ENCODE assay signal across 10 cellular contexts in genomic region chr12:54561164-54561563, GRCh38. TPM values are rescaled to one million over a fixed set of nuclear protein-coding genes. Genes with fewer than 3 reads are reported as not detected.
DNase-seq lines count a peak whose midpoint lies in the region; ATAC-seq, FAIRE-seq and TF ChIP-seq lines count a peak whose summit lies in the region.
"Had no signal": no experiment of that assay in that cellular context is flagged by ENCODE, and none has a peak within 500 bp of the region (broad histone marks: within the 10 kb centered on the region; RNA-seq: fewer than 3 reads in every experiment).

No MANE protein-coding gene starts in this region.

- DNase-seq in right lobe of liver = no peak
- no peak for DNase-seq in HepG2 (ENCODE audit: low spot score)
- peak in 4 of 61 donors; percentile 16 to 28 (median 20) for DNase-seq in caudate nucleus (lab: John Stamatoyannopoulos, UW)
- DNase-seq in ureter (ENCODE audit: low spot score) = peak; percentile 60
- DNase-seq in superior temporal gyrus (ENCODE audit: extremely low spot score) = no peak
- no peak for DNase-seq in COR-L47 (lab: John Stamatoyannopoulos, UW)
- DNase-seq in NCI-H187 (lab: John Stamatoyannopoulos, UW) = no peak
- DNase-seq: NCI-H69 had no signal

- H3K36me3 ChIP-seq in right lobe of liver (no peaks in the 10 kb centered on the region), HepG2 (replicated peaks in 1 of 2; ENCODE audit: control insufficient read depth in 1 of 2, insufficient read depth in 2 of 2, low read length in 2 of 2) (no peaks in the 10 kb centered on the region), mucosa of rectum (ENCODE audit: control insufficient read depth in 2 of 2, insufficient read depth in 2 of 2, low read length in 2 of 2) (no peaks in the 10 kb centered on the region)

- H3K27me3 ChIP-seq in right lobe of liver (no peaks in the 10 kb centered on the region), HepG2 (ENCODE audit: control insufficient read depth in 1 of 2, insufficient read depth in 2 of 2, low read length in 2 of 2) (peaks cover 5 to 37% of the 10 kb centered on the region in 2 experiments; a peak in 4 of 5 replicates), mucosa of rectum (ENCODE audit: control insufficient read depth in 2 of 2, insufficient read depth in 2 of 2, low read length in 2 of 2) (peaks cover 0 to 7% of the 10 kb centered on the region in 2 donors)

- intact Hi-C loops in right lobe of liver (cut with DNase I) (no loop called here), HepG2 (cut with micrococcal nuclease; ENCODE audit: unreplicated experiment) (no loop called here)

- FAIRE-seq in HepG2 (lab: Jason Lieb, UNC) = no peak

- TF ChIP-seq POLR2A in right lobe of liver (IDR thresholded peaks at IDR 0.05) = no peak
- TF ChIP-seq POLR2A in HepG2 (IDR thresholded peaks at IDR 0.05; ENCODE audit: insufficient read depth in 1 of 2, low read depth in 2 of 2, low read length in 2 of 2) = no peak

- H3K4me1 ChIP-seq in right lobe of liver (no peaks in the 10 kb centered on the region), HepG2 (ENCODE audit: insufficient read depth, low read length) (no peaks in the 10 kb centered on the region), mucosa of rectum (ENCODE audit: control insufficient read depth in 2 of 2, insufficient read depth in 2 of 2, low read length in 2 of 2) (peaks cover 2 to 12% of the 10 kb centered on the region in 2 donors)

- H2AFZ ChIP-seq in HepG2 (ENCODE audit: low read length) = no peak overlapping the region

- 25% methylated on average over 3 of the region's 3 CpGs for WGBS in right lobe of liver (ENCODE audit: insufficient coverage, low coverage, low lambda C conversion rate, missing lambda C conversion rate)
- 32% methylated on average over 3 of the region's 3 CpGs for WGBS in HepG2 (ENCODE audit: low lambda C conversion rate)

- POLR2A ChIA-PET in HepG2 (lab: Yijun Ruan, JAX) = no interaction called here

- ATAC-seq in right lobe of liver (peak; percentile 18 to 51 (median 49)), HepG2 (no peak)

- H4K20me1 ChIP-seq in HepG2 (ENCODE audit: insufficient read depth, low read length) = no peaks in the 10 kb centered on the region

- H3K4me2 ChIP-seq in HepG2 (ENCODE audit: low read depth, low read length) = no peak overlapping the region

- CTCF ChIA-PET in HepG2 (lab: Yijun Ruan, JAX; ENCODE audit: low intra/inter-chr PET ratio, low total read pairs) = no interaction called here

- H3K27ac ChIP-seq in right lobe of liver (peak overlapping the region; percentile 21 to 55 (median 54)), HepG2 (ENCODE audit: extremely low read length, insufficient read depth, low read length) (no peak overlapping the region), caudate nucleus (ENCODE audit: low read depth, low read length) (peak overlapping the region; percentile 71), mucosa of rectum (ENCODE audit: low read depth in 2 of 2, low read length in 2 of 2) (peak overlapping the region; percentile 59 to 61)

- no peaks in the 10 kb centered on the region for H3K79me2 ChIP-seq in HepG2 (ENCODE audit: insufficient read depth, low read length)

- H3K9me3 ChIP-seq in right lobe of liver (no peaks in the 10 kb centered on the region), HepG2 (ENCODE audit: low read length) (no peaks in the 10 kb centered on the region), mucosa of rectum (ENCODE audit: control insufficient read depth in 2 of 2, low read length in 2 of 2) (no peaks in the 10 kb centered on the region)

- no peak for TF ChIP-seq RAD21 in HepG2 (CRISPR knock-in tag; IDR thresholded peaks at IDR 0.05)

- no TSS peak for BruUV-seq in HepG2 (replicated peaks; lab: Mats Ljungman, UMichigan)

- H3K4me3 ChIP-seq in right lobe of liver (peak overlapping the region in 1 of 3 donors; percentile 38), HepG2 (replicated peaks in 1 of 3; ENCODE audit: insufficient read depth in 1 of 3, low read depth in 2 of 3, low read length in 3 of 3) (no peak overlapping the region), mucosa of rectum (ENCODE audit: low read length in 2 of 2) (peak overlapping the region in 1 of 2 donors; percentile 74)

- H3K9ac ChIP-seq in HepG2 (ENCODE audit: insufficient read depth, low read depth, low read length) (no peak overlapping the region), mucosa of rectum (ENCODE audit: low read depth in 1 of 2, low read length in 2 of 2) (no peak overlapping the region)

- TF ChIP-seq EP300 in HepG2 (IDR thresholded peaks at IDR 0.05; ENCODE audit: low read depth in 2 of 2, low read length in 2 of 2) (no peak), HepG2 (CRISPR knock-in tag; IDR thresholded peaks at IDR 0.05; ENCODE audit: borderline replicate concordance) (no peak)

- in situ Hi-C loops in HepG2 (cut with HindIII; ENCODE audit: extremely low pct_ligation_motif_present, low pct_unique_long_range_greater_than_20kb) = no loop called here

- TF ChIP-seq CTCF in right lobe of liver (IDR thresholded peaks at IDR 0.05) = no peak
- no peak for TF ChIP-seq CTCF in HepG2 (CRISPR knock-in tag; IDR thresholded peaks at IDR 0.05)

TF ChIP-seq in HepG2, 621 proteins besides CTCF, POLR2A, EP300 and RAD21 (continues in another document):
- TF ChIP-seq, protein P1, sequence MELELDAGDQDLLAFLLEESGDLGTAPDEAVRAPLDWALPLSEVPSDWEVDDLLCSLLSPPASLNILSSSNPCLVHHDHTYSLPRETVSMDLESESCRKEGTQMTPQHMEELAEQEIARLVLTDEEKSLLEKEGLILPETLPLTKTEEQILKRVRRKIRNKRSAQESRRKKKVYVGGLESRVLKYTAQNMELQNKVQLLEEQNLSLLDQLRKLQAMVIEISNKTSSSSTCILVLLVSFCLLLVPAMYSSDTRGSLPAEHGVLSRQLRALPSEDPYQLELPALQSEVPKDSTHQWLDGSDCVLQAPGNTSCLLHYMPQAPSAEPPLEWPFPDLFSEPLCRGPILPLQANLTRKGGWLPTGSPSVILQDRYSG (CRISPR knock-in tag; IDR thresholded peaks at IDR 0.05) = no peak

RNA-seq across cellular contexts. Expression of gene PDE1B, which starts 11.8 kb away (rescaled TPM):
- total RNA-seq in right lobe of liver = 1 to 10 TPM in 3 of 6 experiments, under 1 TPM in 3; 0.67 to 1.7 (median 1.0) TPM
- total RNA-seq in HepG2 (2016; rRNA removed; fragmentation: Illumina TruSeq; extraction: Trizol) = not detected in 2 replicates
- not detected in 2 replicates for total RNA-seq in HepG2 (2016; cell fraction: cytosol; rRNA removed; fragmentation: Illumina TruSeq; extraction: Trizol; ENCODE audit: low read depth)
- not detected in 2 replicates for total RNA-seq in HepG2 (2016; cell fraction: insoluble cytoplasmic fraction; rRNA removed; fragmentation: Illumina TruSeq; extraction: Trizol)
- total RNA-seq in HepG2 (2016; cell fraction: membrane; rRNA removed; fragmentation: Illumina TruSeq; extraction: Trizol) = not detected in 2 replicates
- total RNA-seq in HepG2 (2016; cell fraction: nucleus; rRNA removed; fragmentation: Illumina TruSeq; extraction: Trizol) = not detected in 2 replicates
- not detected in 2 replicates for polyA plus RNA-seq in HepG2 (2011; rRNA removed)
- not detected in 2 replicates for polyA plus RNA-seq in HepG2 (2011; cell fraction: cytosol; rRNA removed)
- not detected in 2 replicates for polyA plus RNA-seq in HepG2 (2011; cell fraction: nucleus; rRNA removed)
- polyA plus RNA-seq in HepG2 (2012) = not detected in 2 replicates
- not detected in 2 replicates for polyA plus RNA-seq in HepG2 (2016; cell fraction: cytosol; fragmentation: Illumina TruSeq; extraction: Trizol; ENCODE audit: low read depth)
- not detected in 2 replicates for polyA plus RNA-seq in HepG2 (2016; cell fraction: insoluble cytoplasmic fraction; fragmentation: Illumina TruSeq; extraction: Trizol; ENCODE audit: low read depth)
- not detected in 2 replicates for polyA plus RNA-seq in HepG2 (2016; cell fraction: membrane; fragmentation: Illumina TruSeq; extraction: Trizol; ENCODE audit: low read depth)
- not detected in 2 replicates for polyA plus RNA-seq in HepG2 (2016; cell fraction: nucleus; fragmentation: Illumina TruSeq; extraction: Trizol; ENCODE audit: insufficient read depth, low read depth)
- not detected in 2 replicates for polyA minus RNA-seq in HepG2 (2011; rRNA and poly(A)+ RNA removed; ENCODE audit: low replicate concordance)
- not detected in 2 replicates for polyA minus RNA-seq in HepG2 (2011; cell fraction: cytosol; rRNA and poly(A)+ RNA removed)
- not detected in 2 replicates for polyA minus RNA-seq in HepG2 (2011; cell fraction: nucleus; rRNA and poly(A)+ RNA removed)
- 5.5 TPM for total RNA-seq in ureter
- total RNA-seq: lung microvascular endothelial cell had no signal

RNA-seq across cellular contexts. Expression of gene PPP1R1A, which starts 27.3 kb away (rescaled TPM):
- total RNA-seq in right lobe of liver (100 to 1,000 TPM in 2 of 6 experiments, 10 to 100 TPM in 4; 15.6 to 153 (median 54.5) TPM), HepG2 (2016; rRNA removed; fragmentation: Illumina TruSeq; extraction: Trizol) (0.20 TPM in 1 of 2 replicates, not detected in the other), ureter (1.1 TPM)
- 2.0 and 3.3 TPM in 2 replicates for total RNA-seq in HepG2 (2016; cell fraction: cytosol; rRNA removed; fragmentation: Illumina TruSeq; extraction: Trizol; ENCODE audit: low read depth)
- 0.32 TPM in 1 of 2 replicates, not detected in the other for total RNA-seq in HepG2 (2016; cell fraction: insoluble cytoplasmic fraction; rRNA removed; fragmentation: Illumina TruSeq; extraction: Trizol)
- 2.0 TPM in 2 replicates for total RNA-seq in HepG2 (2016; cell fraction: membrane; rRNA removed; fragmentation: Illumina TruSeq; extraction: Trizol)
- total RNA-seq in HepG2 (2016; cell fraction: nucleus; rRNA removed; fragmentation: Illumina TruSeq; extraction: Trizol) = not detected in 2 replicates
- polyA plus RNA-seq in HepG2 (2011; rRNA removed) = not detected in 2 replicates
- not detected in 2 replicates for polyA plus RNA-seq in HepG2 (2011; cell fraction: cytosol; rRNA removed)
- not detected in 2 replicates for polyA plus RNA-seq in HepG2 (2011; cell fraction: nucleus; rRNA removed)
- polyA plus RNA-seq in HepG2 (2012) = not detected in 2 replicates
- 6.8 and 7.3 TPM in 2 replicates for polyA plus RNA-seq in HepG2 (2016; cell fraction: cytosol; fragmentation: Illumina TruSeq; extraction: Trizol; ENCODE audit: low read depth)
- polyA plus RNA-seq in HepG2 (2016; cell fraction: insoluble cytoplasmic fraction; fragmentation: Illumina TruSeq; extraction: Trizol; ENCODE audit: low read depth) = 0.42 and 0.51 TPM in 2 replicates
- 3.8 and 4.0 TPM in 2 replicates for polyA plus RNA-seq in HepG2 (2016; cell fraction: membrane; fragmentation: Illumina TruSeq; extraction: Trizol; ENCODE audit: low read depth)
- 0.74 TPM in 1 of 2 replicates, not detected in the other for polyA plus RNA-seq in HepG2 (2016; cell fraction: nucleus; fragmentation: Illumina TruSeq; extraction: Trizol; ENCODE audit: insufficient read depth, low read depth)
- not detected in 2 replicates for polyA minus RNA-seq in HepG2 (2011; rRNA and poly(A)+ RNA removed; ENCODE audit: low replicate concordance)
- polyA minus RNA-seq in HepG2 (2011; cell fraction: cytosol; rRNA and poly(A)+ RNA removed) = not detected in 2 replicates
- polyA minus RNA-seq in HepG2 (2011; cell fraction: nucleus; rRNA and poly(A)+ RNA removed) = not detected in 2 replicates
- total RNA-seq: lung microvascular endothelial cell had no signal
